8 cellular contexts compared by ENCODE assay signal in genomic region chr2:183037281-183037659, GRCh38. TPM values are rescaled to one million over a fixed set of nuclear protein-coding genes. Genes with fewer than 3 reads are reported as not detected.
A peak's percentile ranks its signal among the peaks of the same experiment; 100 is the strongest.
DNase-seq lines count a peak whose midpoint lies in the region; ATAC-seq and FAIRE-seq lines count a peak whose summit lies in the region.

No MANE protein-coding gene starts in this region.

- 7% methylated on average over 2 of the region's 4 CpGs for WGBS in HUES64
- WGBS in small intestine, 3 donors, result 1 to 5% (median 3%) methylated on average over 4 of the region's 4 CpGs

- peak overlapping the region; percentile 23 to 92 (median 86) for H3K4me3 Mint-ChIP-seq in CD4-positive, CD25-positive, alpha-beta regulatory T cell

- no peaks in the 10 kb centered on the region for H3K36me3 ChIP-seq in CD4-positive, CD25-positive, alpha-beta regulatory T cell (ENCODE audit: control insufficient read depth, insufficient read depth, low read length)
- H3K36me3 ChIP-seq in HUES64 (ENCODE audit: insufficient read depth, low read length), result no peaks in the 10 kb centered on the region
- no peaks in the 10 kb centered on the region for H3K36me3 ChIP-seq in iPS-15b (ENCODE audit: control insufficient read depth, insufficient read depth, low read length)
- no peaks in the 10 kb centered on the region for H3K36me3 ChIP-seq in small intestine (ENCODE audit: control insufficient read depth in 2 of 2, insufficient read depth in 2 of 2, low read length in 2 of 2)

- H3K4me3 ChIP-seq in CD4-positive, CD25-positive, alpha-beta regulatory T cell (ENCODE audit: low read depth, low read length), result peak overlapping the region; percentile 58
- H3K4me3 ChIP-seq in HUES64 (ENCODE audit: low read length) (peak overlapping the region; percentile 96), iPS-15b (ENCODE audit: low read depth, low read length) (peak overlapping the region; percentile 61), small intestine (ENCODE audit: low read depth in 1 of 2, low read length in 2 of 2) (peak overlapping the region; percentile 65 to 78)

- no peak for FAIRE-seq in small intestine (lab: Jason Lieb, UNC)

- H3K4me1 ChIP-seq in CD4-positive, CD25-positive, alpha-beta regulatory T cell (ENCODE audit: control insufficient read depth, insufficient read depth, low read length, poor library complexity, severe bottlenecking), result peaks cover 35% of the 10 kb centered on the region
- H3K4me1 ChIP-seq in HUES64 (ENCODE audit: insufficient read depth, low read length) (peaks cover 30% of the 10 kb centered on the region), iPS-15b (ENCODE audit: control insufficient read depth, insufficient read depth, low read length) (peaks cover 17% of the 10 kb centered on the region), small intestine (ENCODE audit: control insufficient read depth in 2 of 2, insufficient read depth in 1 of 2, low read depth in 1 of 2, low read length in 1 of 2) (no peaks in the 10 kb centered on the region)

- peak overlapping the region in 1 of 3 donors; percentile 39 for H3K27ac Mint-ChIP-seq in CD4-positive, CD25-positive, alpha-beta regulatory T cell

- DNase-seq in CD4-positive, CD25-positive, alpha-beta regulatory T cell, result no peak
- DNase-seq in small intestine (peak; percentile 48), GOT3 (lab: John Stamatoyannopoulos, UW) (no peak)
- no peak for DNase-seq in stimulated activated CD4-positive, alpha-beta T cell treated with anti-CD3 and anti-CD28 coated beads, Interleukin-4, amount 100 ng/mL, for 24 hours

- peaks cover 67% of the 10 kb centered on the region for H3K27me3 Mint-ChIP-seq in CD4-positive, CD25-positive, alpha-beta regulatory T cell

- ATAC-seq in CD4-positive, CD25-positive, alpha-beta regulatory T cell (ENCODE audit: low read depth in 2 of 2), result no peak
- no peak for ATAC-seq in GM19397 (IDR thresholded peaks at IDR 0.05; ENCODE audit: unreplicated experiment)

- H3K27me3 ChIP-seq in CD4-positive, CD25-positive, alpha-beta regulatory T cell (ENCODE audit: control insufficient read depth, insufficient read depth, low read length), result peaks cover 34% of the 10 kb centered on the region
- H3K27me3 ChIP-seq in HUES64 (ENCODE audit: insufficient read depth, low read length) (peaks cover 15% of the 10 kb centered on the region), iPS-15b (ENCODE audit: control insufficient read depth, insufficient read depth, low read length) (peaks cover 8% of the 10 kb centered on the region), small intestine (ENCODE audit: control insufficient read depth in 2 of 2, insufficient read depth in 2 of 2, low read length in 2 of 2) (no peaks in the 10 kb centered on the region)

- peaks cover 24 to 34% (median 30%) of the 10 kb centered on the region in 4 donors for H3K4me1 Mint-ChIP-seq in CD4-positive, CD25-positive, alpha-beta regulatory T cell

- H3K9me3 ChIP-seq in CD4-positive, CD25-positive, alpha-beta regulatory T cell (ENCODE audit: control insufficient read depth in 2 of 2, low read length in 2 of 2), result no peaks in the 10 kb centered on the region
- no peaks in the 10 kb centered on the region for H3K9me3 ChIP-seq in HUES64 (ENCODE audit: insufficient read depth, low read depth, low read length)
- no peaks in the 10 kb centered on the region for H3K9me3 ChIP-seq in iPS-15b (ENCODE audit: control insufficient read depth, insufficient read depth, low read length)
- no peaks in the 10 kb centered on the region for H3K9me3 ChIP-seq in small intestine (ENCODE audit: control insufficient read depth, low read depth)

- H3K9ac ChIP-seq in HUES64 (ENCODE audit: low read depth, low read length) (peak overlapping the region; percentile 86), iPS-15b (ENCODE audit: low read depth, low read length) (peak overlapping the region; percentile 5)

- H3K36me3 Mint-ChIP-seq in CD4-positive, CD25-positive, alpha-beta regulatory T cell, result no peaks in the 10 kb centered on the region

- no peak overlapping the region for H3K27ac ChIP-seq in CD4-positive, CD25-positive, alpha-beta regulatory T cell (ENCODE audit: insufficient read depth, low read length, poor library complexity, severe bottlenecking)
- peak overlapping the region; percentile 89 for H3K27ac ChIP-seq in HUES64 (ENCODE audit: low read depth, low read length)
- peak overlapping the region; percentile 88 for H3K27ac ChIP-seq in angular gyrus (ENCODE audit: low read depth, low read length)
- peak overlapping the region; percentile 97 to 98 for H3K27ac ChIP-seq in small intestine (ENCODE audit: low read depth in 1 of 2, low read length in 1 of 2)

- peaks cover 0 to 2% (median 0%) of the 10 kb centered on the region in 7 donors for H3K9me3 Mint-ChIP-seq in CD4-positive, CD25-positive, alpha-beta regulatory T cell

RNA-seq across cellular contexts. Expression of gene NCKAP1, which starts 1.0 kb away (rescaled TPM):
- total RNA-seq in CD4-positive, CD25-positive, alpha-beta regulatory T cell, result 5.7 TPM
- 1 to 10 TPM in 3 of 4 donors, under 1 TPM in 1; 0.64 to 1.4 (median 1.1) TPM for polyA plus RNA-seq in CD4-positive, CD25-positive, alpha-beta regulatory T cell
- 102 TPM for polyA plus RNA-seq in HUES64 (2013, experiment 1 of 2)
- 106 TPM for polyA plus RNA-seq in HUES64 (2013, experiment 2 of 2)
- 10 to 100 TPM; 60.3 to 81.4 (median 61.6) TPM for polyA plus RNA-seq in small intestine

RNA-seq across cellular contexts. Expression of gene DUSP19, which starts 41.3 kb away (rescaled TPM):
- 1.2 TPM for total RNA-seq in CD4-positive, CD25-positive, alpha-beta regulatory T cell
- polyA plus RNA-seq in CD4-positive, CD25-positive, alpha-beta regulatory T cell, result 1 to 10 TPM in 3 of 4 donors, under 1 TPM in 1; 0.21 to 1.7 (median 1.4) TPM
- 0.55 TPM for polyA plus RNA-seq in HUES64 (2013, experiment 1 of 2)
- 0.70 TPM for polyA plus RNA-seq in HUES64 (2013, experiment 2 of 2)
- 1 to 10 TPM in 2 of 3 donors, under 1 TPM in 1; 0.81 to 2.5 (median 2.0) TPM for polyA plus RNA-seq in small intestine

Comparison
In these comparisons a context has a peak if more than half of its experiments do, and no peak if none do; other contexts are left out.
1. RNA of gene NCKAP1, which starts 1.0 kb away (polyA plus RNA-seq): 60.3 to 81.4 TPM in small intestine; 0.64 to 1.4 TPM in CD4-positive, CD25-positive, alpha-beta regulatory T cell; every median in the first group is over 10 times any median in the second.
2. Peak in every context shown above with its lines, with median percentiles within 50 percentile points of each other: H3K4me3 ChIP-seq.